17 cellular contexts compared by ENCODE assay signal in the genomic region with DNA sequence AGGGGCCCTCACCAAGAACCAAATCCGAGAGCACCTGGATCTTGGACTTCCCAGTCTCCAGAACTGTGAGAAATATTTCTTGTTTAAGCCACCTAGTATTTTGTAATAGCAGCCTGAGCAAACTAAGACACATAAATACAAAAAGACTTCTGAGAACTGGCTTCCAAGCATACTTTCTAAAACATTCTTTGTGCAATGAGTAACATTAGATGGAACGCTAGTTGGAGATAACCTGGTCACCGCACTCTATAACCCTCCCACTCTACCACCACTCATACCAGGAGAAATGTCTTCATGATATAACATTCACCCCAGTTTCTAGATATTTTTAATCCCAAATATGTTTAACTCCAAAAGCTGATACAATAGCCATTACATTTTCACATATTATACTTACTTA.
"Had no signal": no experiment of that assay in that cellular context is flagged by ENCODE, and none has a peak within 500 bp of the region (broad histone marks: within the 10 kb centered on the region; RNA-seq: fewer than 3 reads in every experiment).

No MANE protein-coding gene starts in this region.

- FAIRE-seq: keratinocyte had no signal

- H3K9me3 ChIP-seq: heart right ventricle, left ventricle myocardium inferior, suprapubic skin, upper lobe of left lung had no signal

- H3K27me3 ChIP-seq: dorsolateral prefrontal cortex, heart right ventricle, suprapubic skin, upper lobe of left lung had no signal

- ATAC-seq: activated naive CD8-positive, alpha-beta T cell treated with anti-CD3 and anti-CD28 coated beads, Interleukin-2, amount 50 U/mL, for 24 hours; heart right ventricle; stimulated activated naive CD8-positive, alpha-beta T cell treated with anti-CD3 and anti-CD28 coated beads, Interleukin-15, Interleukin-2, amounts not matched to agents 100 U/mL and 50 U/mL, for 24 hours; T-helper 17 cell; WTC11 had no signal

- DNase-seq: activated CD4-positive, alpha-beta T cell treated with anti-CD3 and anti-CD28 coated beads, Interleukin-2, amount 10 ng/mL, durations not matched to agents 24 days and 14 days; activated CD8-positive, alpha-beta memory T cell treated with anti-CD3 and anti-CD28 coated beads for 24 hours; activated naive CD4-positive, alpha-beta T cell treated with Interleukin-2 at 50 U/mL for 16 hours; activated naive CD8-positive, alpha-beta T cell treated with anti-CD3 and anti-CD28 coated beads, Interleukin-2, amount 50 U/mL, for 24 hours; dorsolateral prefrontal cortex; foreskin melanocyte; heart right ventricle; left ventricle myocardium inferior; mesenchymal stem cell; stimulated activated CD4-positive, alpha-beta T cell treated with anti-CD3 and anti-CD28 coated beads, Interleukin-4, amount 100 ng/mL, for 1 hour; stimulated activated CD8-positive, alpha-beta memory T cell treated with anti-CD3 and anti-CD28 coated beads, Interleukin-4, amount 100 ng/mL, for 48 hours; stimulated activated naive CD8-positive, alpha-beta T cell treated with anti-CD3 and anti-CD28 coated beads, Interleukin-15, Interleukin-2, amounts not matched to agents 100 U/mL and 50 U/mL, for 24 hours; T-helper 17 cell; upper lobe of left lung had no signal

- H3K4me3 ChIP-seq: dorsolateral prefrontal cortex, heart right ventricle, left ventricle myocardium inferior, suprapubic skin, upper lobe of left lung had no signal

- H3K4me1 ChIP-seq: suprapubic skin, upper lobe of left lung had no signal
